Comparison of ENCODE assay signal across 28 cellular contexts in genomic region chr20:61411743-61412142, GRCh38.
DNase-seq lines count a peak whose midpoint lies in the region; ATAC-seq, FAIRE-seq and TF ChIP-seq lines count a peak whose summit lies in the region.
"Had no signal": no experiment of that assay in that cellular context is flagged by ENCODE, and none has a peak within 500 bp of the region (broad histone marks: within the 10 kb centered on the region; RNA-seq: fewer than 3 reads in every experiment).

No MANE protein-coding gene starts in this region.

- H3K9ac ChIP-seq in Karpas-422 (ENCODE audit: low read length) (no peak overlapping the region), kidney (ENCODE audit: low read length in 2 of 2) (no peak overlapping the region)
- H3K9ac ChIP-seq: BLaER1 had no signal

- FAIRE-seq in kidney (lab: Jason Lieb, UNC) = no peak
- FAIRE-seq: A204.1, GM12878, GM12892, GM18507 had no signal

- H3K27ac Mint-ChIP-seq in stimulated activated effector memory CD8-positive, alpha-beta T cell treated with anti-CD3 and anti-CD28 coated beads, Interleukin-12 subunit alpha, Interleukin-12 subunit beta, amount 100 ng/mL, for 72 hours = no peak overlapping the region
- H3K27ac Mint-ChIP-seq: CD14-positive monocyte; CD4-positive, alpha-beta memory T cell; CD4-positive, CD25-positive, alpha-beta regulatory T cell; CD8-positive, alpha-beta memory T cell had no signal

- no peaks in the 10 kb centered on the region for H4K20me1 ChIP-seq in Karpas-422 (ENCODE audit: insufficient read depth, low read depth, low read length)
- H4K20me1 ChIP-seq: BLaER1 had no signal

- H3K4me1 ChIP-seq in Karpas-422 (ENCODE audit: low read length) (no peaks in the 10 kb centered on the region), kidney (ENCODE audit: control insufficient read depth in 1 of 2, insufficient read depth in 1 of 2, low read depth in 1 of 2, low read length in 2 of 2) (no peaks in the 10 kb centered on the region)
- H3K4me1 ChIP-seq: BE2C had no signal

- no peak for TF ChIP-seq CTCF in kidney (IDR thresholded peaks at IDR 0.05; ENCODE audit: borderline replicate concordance, extremely low read depth, insufficient read depth)

- H3K27ac ChIP-seq in Karpas-422 (ENCODE audit: low read length) = no peak overlapping the region
- H3K27ac ChIP-seq in kidney (ENCODE audit: low read depth in 2 of 2, low read length in 2 of 2) = no peak overlapping the region
- H3K27ac ChIP-seq: BLaER1 had no signal

- H3K9me3 Mint-ChIP-seq in stimulated activated effector memory CD8-positive, alpha-beta T cell treated with anti-CD3 and anti-CD28 coated beads, Interleukin-12 subunit alpha, Interleukin-12 subunit beta, amount 100 ng/mL, for 72 hours = peaks cover 6% of the 10 kb centered on the region

- no peaks in the 10 kb centered on the region for H3K9me3 ChIP-seq in Karpas-422 (ENCODE audit: low read length)
- H3K9me3 ChIP-seq in kidney (ENCODE audit: control insufficient read depth in 1 of 2, low read length in 2 of 2) = no peaks in the 10 kb centered on the region
- H3K9me3 ChIP-seq: BE2C had no signal

- no peaks in the 10 kb centered on the region for H3K36me3 ChIP-seq in Karpas-422 (ENCODE audit: insufficient read depth, low read length)
- H3K36me3 ChIP-seq in kidney (ENCODE audit: control insufficient read depth in 1 of 2, insufficient read depth in 2 of 2, low read length in 2 of 2) = no peaks in the 10 kb centered on the region
- H3K36me3 ChIP-seq: BE2C, BLaER1 had no signal

- no peak overlapping the region for H3K4me3 Mint-ChIP-seq in stimulated activated effector memory CD8-positive, alpha-beta T cell treated with anti-CD3 and anti-CD28 coated beads, Interleukin-12 subunit alpha, Interleukin-12 subunit beta, amount 100 ng/mL, for 72 hours
- H3K4me3 Mint-ChIP-seq: CD14-positive monocyte; CD4-positive, alpha-beta memory T cell; CD4-positive, CD25-positive, alpha-beta regulatory T cell; CD8-positive, alpha-beta memory T cell had no signal

- H3K4me1 Mint-ChIP-seq in stimulated activated effector memory CD8-positive, alpha-beta T cell treated with anti-CD3 and anti-CD28 coated beads, Interleukin-12 subunit alpha, Interleukin-12 subunit beta, amount 100 ng/mL, for 72 hours = no peaks in the 10 kb centered on the region
- H3K4me1 Mint-ChIP-seq: CD14-positive monocyte; CD4-positive, alpha-beta memory T cell; CD8-positive, alpha-beta memory T cell had no signal

- H3K4me2 ChIP-seq in Karpas-422 (ENCODE audit: low read depth, low read length, poor library complexity, severe bottlenecking) = no peak overlapping the region
- H3K4me2 ChIP-seq: BLaER1 had no signal

- intact Hi-C loops in kidney (cut with DNase I) = no loop called here

- no peaks in the 10 kb centered on the region for H3K9me2 ChIP-seq in Karpas-422 (replicated peaks; ENCODE audit: insufficient read depth, low read length)

- no peak overlapping the region for H2AFZ ChIP-seq in Karpas-422 (ENCODE audit: low read length)

- no peak overlapping the region for H3K4me3 ChIP-seq in Karpas-422 (ENCODE audit: low read length)
- H3K4me3 ChIP-seq in kidney (ENCODE audit: low read length in 2 of 2) = no peak overlapping the region
- H3K4me3 ChIP-seq: BLaER1, GM12878 had no signal

- peak; percentile 26 for ATAC-seq in stimulated activated effector memory CD8-positive, alpha-beta T cell treated with anti-CD3 and anti-CD28 coated beads, Interleukin-12 subunit alpha, Interleukin-12 subunit beta, amount 100 ng/mL, for 72 hours
- ATAC-seq in GM19455 (IDR thresholded peaks at IDR 0.05; ENCODE audit: unreplicated experiment) = no peak
- ATAC-seq in HG03095 (IDR thresholded peaks at IDR 0.05; ENCODE audit: unreplicated experiment) = no peak
- ATAC-seq: GM12878 had no signal

- peak; percentile 5 for DNase-seq in Karpas-422
- peak; percentile 36 for DNase-seq in kidney
- DNase-seq in stimulated activated effector memory CD8-positive, alpha-beta T cell treated with anti-CD3 and anti-CD28 coated beads, Interleukin-12 subunit alpha, Interleukin-12 subunit beta, amount 100 ng/mL, for 72 hours (ENCODE audit: low spot score in 2 of 2) = no peak
- DNase-seq in NCI-H2171 treated with DMSO at 0.1 percent for 48 hours (lab: John Stamatoyannopoulos, UW) = no peak
- no peak for DNase-seq in SHP77 treated with DMSO at 0.1 percent for 48 hours (lab: John Stamatoyannopoulos, UW)
- DNase-seq: 8988T; ACHN; BE2C; C1 segment of cervical spinal cord; CD4-positive, alpha-beta memory T cell; CD4-positive, CD25-positive, alpha-beta regulatory T cell; CD8-positive, alpha-beta memory T cell; COR-L47; DMS 273 treated with DMSO at 0.1 percent for 48 hours; DMS153; DMS53; DMS79; DND-41; EL; GDM1 had no signal

- no peaks in the 10 kb centered on the region for H3K36me3 Mint-ChIP-seq in stimulated activated effector memory CD8-positive, alpha-beta T cell treated with anti-CD3 and anti-CD28 coated beads, Interleukin-12 subunit alpha, Interleukin-12 subunit beta, amount 100 ng/mL, for 72 hours
- H3K36me3 Mint-ChIP-seq: CD14-positive monocyte; CD4-positive, alpha-beta memory T cell; CD4-positive, CD25-positive, alpha-beta regulatory T cell; CD8-positive, alpha-beta memory T cell had no signal

- H3K79me2 ChIP-seq in Karpas-422 (ENCODE audit: low read length) = no peaks in the 10 kb centered on the region

- no peaks in the 10 kb centered on the region for H3K27me3 ChIP-seq in Karpas-422 (ENCODE audit: low read length)
- H3K27me3 ChIP-seq: BE2C, BLaER1 had no signal

Comparison
In these comparisons a context has a peak if more than half of its experiments do, and no peak if none do; other contexts are left out.
1. DNase-seq: peak in Karpas-422 (single experiment) and kidney (single experiment); none in stimulated activated effector memory CD8-positive, alpha-beta T cell treated with anti-CD3 and anti-CD28 coated beads, Interleukin-12 subunit alpha, Interleukin-12 subunit beta, amount 100 ng/mL, for 72 hours (0 of 2), NCI-H2171 treated with DMSO at 0.1 percent for 48 hours (single experiment) and SHP77 treated with DMSO at 0.1 percent for 48 hours (single experiment).